In the genomic region with DNA sequence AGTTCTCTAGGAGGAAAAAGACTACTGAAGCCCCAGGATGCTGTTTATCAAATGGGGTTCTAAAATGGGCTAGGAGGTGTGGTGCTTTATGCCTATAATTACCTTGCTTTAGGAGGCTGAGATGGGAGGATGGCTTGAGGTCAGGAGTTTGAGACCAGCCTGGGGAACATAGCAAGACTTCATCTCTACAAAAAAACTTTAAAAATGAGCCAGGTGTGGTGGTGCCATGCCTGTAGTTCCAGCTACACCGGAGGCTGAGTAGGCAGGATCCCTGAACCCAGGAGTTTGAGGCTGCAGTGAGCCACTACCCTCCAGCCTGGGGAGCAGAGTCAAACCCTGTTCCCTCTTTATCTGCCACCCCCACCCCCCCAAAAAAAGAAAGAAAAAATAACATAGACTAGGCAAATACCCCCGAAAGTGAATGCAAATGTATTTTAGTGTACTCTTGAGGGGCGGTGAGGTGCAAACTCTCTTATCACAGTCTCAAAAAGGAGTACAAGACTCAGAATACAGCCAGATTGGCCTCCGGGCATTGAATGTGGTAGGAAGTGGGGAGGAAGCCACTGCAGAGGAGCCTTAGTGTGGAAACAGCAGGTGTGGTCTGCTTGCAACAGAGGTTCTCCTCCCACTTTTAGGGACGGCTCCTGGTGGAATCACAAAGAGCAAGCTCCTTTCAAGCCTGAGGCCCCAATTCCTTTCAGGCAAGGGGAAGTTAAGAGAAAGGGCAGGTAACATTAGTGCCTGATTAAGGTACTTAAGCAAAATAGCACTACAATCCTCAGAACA, we compare ENCODE assay signal across 9 cellular contexts. TPM values are rescaled to one million over a fixed set of nuclear protein-coding genes. Genes with fewer than 3 reads are reported as not detected.
A peak's percentile ranks its signal among the peaks of the same experiment; 100 is the strongest.
DNase-seq lines count a peak whose midpoint lies in the region; ATAC-seq, FAIRE-seq and TF ChIP-seq lines count a peak whose summit lies in the region.
"Had no signal": no experiment of that assay in that cellular context is flagged by ENCODE, and none has a peak within 500 bp of the region (broad histone marks: within the 10 kb centered on the region; RNA-seq: fewer than 3 reads in every experiment).

No MANE protein-coding gene starts in this region.

- H3K27me3 Mint-ChIP-seq in activated T-helper 1 cell treated with anti-CD3 and anti-CD28 coated beads, Interleukin-12 subunit alpha, Interleukin-12 subunit beta, Interleukin-2, Interleukin-4 antibody, amounts not matched to agents 30 ng/mL and 10 ng/mL and 1 ng/mL, durations not matched to agents 14 hours and 24 hours and 36 hours (ENCODE audit: insufficient read depth) = no peaks in the 10 kb centered on the region
- peaks cover 0 to 13% (median 0%) of the 10 kb centered on the region in 3 donors for H3K27me3 Mint-ChIP-seq in immature natural killer cell (ENCODE audit: low read depth in 3 of 3)

- H3K4me1 ChIP-seq in A549 = peaks cover 20% of the 10 kb centered on the region
- peaks cover 8 to 14% of the 10 kb centered on the region in 2 donors for H3K4me1 ChIP-seq in thyroid gland

- ATAC-seq in A549 (peak in 1 of 2 experiments; percentile 9; a peak in 1 of 6 replicates), GM19452 (IDR thresholded peaks at IDR 0.05; ENCODE audit: unreplicated experiment) (peak; percentile 42), HG03108 (IDR thresholded peaks at IDR 0.05; ENCODE audit: unreplicated experiment) (no peak), GM18517 (IDR thresholded peaks at IDR 0.05; ENCODE audit: unreplicated experiment) (no peak)

- FAIRE-seq in A549 (lab: Jason Lieb, UNC) = no peak
- FAIRE-seq: colon had no signal

- H3K9me3 ChIP-seq in A549 (no peaks in the 10 kb centered on the region), thyroid gland (no peaks in the 10 kb centered on the region)

- DNase-seq in A549 (ENCODE audit: low read depth in 1 of 2, low spot score in 1 of 2) (no peak), NOMO-1 (lab: John Stamatoyannopoulos, UW; ENCODE audit: unreplicated experiment in 2 of 2) (peak; percentile 58 to 63), immature natural killer cell (peak; percentile 61 to 72 (median 69)), thyroid gland (peak in 1 of 2 donors; percentile 20)
- peak; percentile 56 for DNase-seq in activated T-helper 1 cell treated with anti-CD3 and anti-CD28 coated beads, Interleukin-12 subunit alpha, Interleukin-12 subunit beta, Interleukin-2, Interleukin-4 antibody, amounts not matched to agents 30 ng/mL and 10 ng/mL and 1 ng/mL, durations not matched to agents 14 hours and 24 hours and 36 hours (ENCODE audit: low spot score)

- H3K4me3 ChIP-seq in A549 (no peak overlapping the region), thyroid gland (replicated peaks in 1 of 3) (no peak overlapping the region)

- H3K36me3 Mint-ChIP-seq in activated T-helper 1 cell treated with anti-CD3 and anti-CD28 coated beads, Interleukin-12 subunit alpha, Interleukin-12 subunit beta, Interleukin-2, Interleukin-4 antibody, amounts not matched to agents 30 ng/mL and 10 ng/mL and 1 ng/mL, durations not matched to agents 14 hours and 24 hours and 36 hours (ENCODE audit: low read depth) = peaks cover 6% of the 10 kb centered on the region
- no peaks in the 10 kb centered on the region for H3K36me3 Mint-ChIP-seq in immature natural killer cell

- H3K4me1 Mint-ChIP-seq in activated T-helper 1 cell treated with anti-CD3 and anti-CD28 coated beads, Interleukin-12 subunit alpha, Interleukin-12 subunit beta, Interleukin-2, Interleukin-4 antibody, amounts not matched to agents 30 ng/mL and 10 ng/mL and 1 ng/mL, durations not matched to agents 14 hours and 24 hours and 36 hours (ENCODE audit: low read depth) = peaks cover 52% of the 10 kb centered on the region
- H3K4me1 Mint-ChIP-seq in immature natural killer cell = peaks cover 41 to 42% of the 10 kb centered on the region in 2 donors

- no peaks in the 10 kb centered on the region for H3K9me3 Mint-ChIP-seq in activated T-helper 1 cell treated with anti-CD3 and anti-CD28 coated beads, Interleukin-12 subunit alpha, Interleukin-12 subunit beta, Interleukin-2, Interleukin-4 antibody, amounts not matched to agents 30 ng/mL and 10 ng/mL and 1 ng/mL, durations not matched to agents 14 hours and 24 hours and 36 hours
- H3K9me3 Mint-ChIP-seq in immature natural killer cell = no peaks in the 10 kb centered on the region

- intact Hi-C loops in activated T-helper 1 cell treated with anti-CD3 and anti-CD28 coated beads, Interleukin-12 subunit alpha, Interleukin-12 subunit beta, Interleukin-2, Interleukin-4 antibody, amounts not matched to agents 30 ng/mL and 10 ng/mL and 1 ng/mL, durations not matched to agents 14 hours and 24 hours and 36 hours (cut with micrococcal nuclease) = loop anchor here (1.0 kb wide), 6 partner anchors 11 to 123 kb away; a partner anchor contains a TSS
- intact Hi-C loops in thyroid gland (cut with DNase I) = no loop called here

- CTCF ChIA-PET in A549 (lab: Yijun Ruan, JAX) = interaction anchor here (0.9 to 6.4 kb wide), 8 partner anchors 13 to 152 kb away, joined by 3 to 66 read pairs (median 3); a partner anchor contains a TSS

- peak overlapping the region; percentile 97 for H3K27ac Mint-ChIP-seq in activated T-helper 1 cell treated with anti-CD3 and anti-CD28 coated beads, Interleukin-12 subunit alpha, Interleukin-12 subunit beta, Interleukin-2, Interleukin-4 antibody, amounts not matched to agents 30 ng/mL and 10 ng/mL and 1 ng/mL, durations not matched to agents 14 hours and 24 hours and 36 hours
- peak overlapping the region; percentile 92 to 98 (median 96) for H3K27ac Mint-ChIP-seq in immature natural killer cell

- H3K27ac ChIP-seq in A549 (peak overlapping the region; percentile 71 to 81; a peak in 5 of 6 replicates), thyroid gland (peak overlapping the region in 2 of 3 donors; percentile 62 to 63)

- POLR2A ChIA-PET in A549 (lab: Yijun Ruan, JAX) = interaction anchor here (1.1 to 2.5 kb wide), 3 partner anchors 23 to 26 kb away, joined by 11 to 127 read pairs (median 15); a partner anchor contains a TSS

- H3K4me3 Mint-ChIP-seq in activated T-helper 1 cell treated with anti-CD3 and anti-CD28 coated beads, Interleukin-12 subunit alpha, Interleukin-12 subunit beta, Interleukin-2, Interleukin-4 antibody, amounts not matched to agents 30 ng/mL and 10 ng/mL and 1 ng/mL, durations not matched to agents 14 hours and 24 hours and 36 hours = peak overlapping the region; percentile 92
- H3K4me3 Mint-ChIP-seq in immature natural killer cell = peak overlapping the region; percentile 88 to 95 (median 91)

- no peaks in the 10 kb centered on the region for H3K27me3 ChIP-seq in thyroid gland

- TF ChIP-seq CTCF in A549 (IDR thresholded peaks at IDR 0.05) (no peak), thyroid gland (IDR thresholded peaks at IDR 0.05) (no peak)

- 75% methylated on average over 5 of the region's 5 CpGs for WGBS in A549 (ENCODE audit: missing lambda C conversion rate)
- WGBS in thyroid gland, 2 donors = 57 to 59% methylated on average over 5 of the region's 5 CpGs

- no peak for TF ChIP-seq EP300 in A549 (IDR thresholded peaks at IDR 0.05)

- no peak for TF ChIP-seq RAD21 in A549 (conservative IDR thresholded peaks at IDR 0.05 in 1 of 2, IDR thresholded peaks at IDR 0.05 in 1 of 2)

- H3K36me3 ChIP-seq in thyroid gland = no peaks in the 10 kb centered on the region

- TF ChIP-seq POLR2A in A549 (IDR thresholded peaks at IDR 0.05; ENCODE audit: low read length) (no peak), thyroid gland (IDR thresholded peaks at IDR 0.05) (no peak)

- peak overlapping the region; percentile 77 for H3K4me2 ChIP-seq in A549

TF ChIP-seq in A549, 52 proteins besides CTCF, POLR2A, EP300 and RAD21 (continues in another document):
- TF ChIP-seq MAZ (IDR thresholded peaks at IDR 0.05; ENCODE audit: borderline replicate concordance, low read depth, low read length) (no peak), ESRRA (IDR thresholded peaks at IDR 0.05; ENCODE audit: borderline replicate concordance, low read length) (no peak), CHD4 (IDR thresholded peaks at IDR 0.05; ENCODE audit: borderline replicate concordance) (no peak), RCOR1 (IDR thresholded peaks at IDR 0.05; ENCODE audit: low read depth, low read length) (no peak), FOSL2 (IDR thresholded peaks at IDR 0.05) (no peak), FOSL2 (CRISPR knock-in tag; IDR thresholded peaks at IDR 0.05) (no peak), CBX8 (IDR thresholded peaks at IDR 0.05) (no peak), POLR2AphosphoS2 (conservative IDR thresholded peaks at IDR 0.05; ENCODE audit: low read length) (no peak), SMC3 (IDR thresholded peaks at IDR 0.05) (no peak), BHLHE40 (IDR thresholded peaks at IDR 0.05; ENCODE audit: low read depth, low read length) (no peak), HOXA7 (CRISPR knock-in tag; IDR thresholded peaks at IDR 0.05) (no peak)
- TF ChIP-seq, protein P1, sequence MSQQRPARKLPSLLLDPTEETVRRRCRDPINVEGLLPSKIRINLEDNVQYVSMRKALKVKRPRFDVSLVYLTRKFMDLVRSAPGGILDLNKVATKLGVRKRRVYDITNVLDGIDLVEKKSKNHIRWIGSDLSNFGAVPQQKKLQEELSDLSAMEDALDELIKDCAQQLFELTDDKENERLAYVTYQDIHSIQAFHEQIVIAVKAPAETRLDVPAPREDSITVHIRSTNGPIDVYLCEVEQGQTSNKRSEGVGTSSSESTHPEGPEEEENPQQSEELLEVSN (IDR thresholded peaks at IDR 0.05; ENCODE audit: borderline replicate concordance, low read depth) = no peak
- TF ChIP-seq, protein P2, sequence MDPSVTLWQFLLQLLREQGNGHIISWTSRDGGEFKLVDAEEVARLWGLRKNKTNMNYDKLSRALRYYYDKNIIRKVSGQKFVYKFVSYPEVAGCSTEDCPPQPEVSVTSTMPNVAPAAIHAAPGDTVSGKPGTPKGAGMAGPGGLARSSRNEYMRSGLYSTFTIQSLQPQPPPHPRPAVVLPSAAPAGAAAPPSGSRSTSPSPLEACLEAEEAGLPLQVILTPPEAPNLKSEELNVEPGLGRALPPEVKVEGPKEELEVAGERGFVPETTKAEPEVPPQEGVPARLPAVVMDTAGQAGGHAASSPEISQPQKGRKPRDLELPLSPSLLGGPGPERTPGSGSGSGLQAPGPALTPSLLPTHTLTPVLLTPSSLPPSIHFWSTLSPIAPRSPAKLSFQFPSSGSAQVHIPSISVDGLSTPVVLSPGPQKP (IDR thresholded peaks at IDR 0.05; ENCODE audit: low read depth, low read length) = no peak

RNA-seq across cellular contexts. Expression of a gene that starts 23.5 kb away (rescaled TPM):
- polyA plus RNA-seq in A549 (2011; rRNA removed) (52.4 and 56.4 TPM in 2 replicates), A549 (2017; fragmentation: RNase III; extraction: RNeasy Plus Mini Kit Qiagen cat#74134 plus additional on column Dnase treatment) (7.8 to 13.3 TPM (median 8.7 TPM) in 3 replicates), immature natural killer cell (100 to 1,000 TPM in 2 of 3 donors, 10 to 100 TPM in 1; 55.0 to 114 (median 114) TPM)
- polyA plus RNA-seq in A549 (2012; cell fraction: cytosol; rRNA removed) = 8.3 and 11.1 TPM in 2 replicates
- polyA plus RNA-seq in A549 (2012; cell fraction: nucleus; rRNA removed) = 15.0 and 23.3 TPM in 2 replicates
- 72.9 and 109 TPM in 2 replicates for polyA minus RNA-seq in A549 (2011; rRNA and poly(A)+ RNA removed)
- 226 and 234 TPM in 2 replicates for total RNA-seq in activated T-helper 1 cell treated with anti-CD3 and anti-CD28 coated beads, Interleukin-12 subunit alpha, Interleukin-12 subunit beta, Interleukin-2, Interleukin-4 antibody, amounts not matched to agents 30 ng/mL and 10 ng/mL and 1 ng/mL, durations not matched to agents 14 hours and 24 hours and 36 hours
- 10 to 100 TPM in 2 of 4 donors, 1 to 10 TPM in 2; 9.2 to 81.0 (median 40.1) TPM for total RNA-seq in thyroid gland

Comparison
In these comparisons a context has a peak if more than half of its experiments do, and no peak if none do; other contexts are left out.
1. DNase-seq: peak in NOMO-1 (2 of 2), activated T-helper 1 cell treated with anti-CD3 and anti-CD28 coated beads, Interleukin-12 subunit alpha, Interleukin-12 subunit beta, Interleukin-2, Interleukin-4 antibody, amounts not matched to agents 30 ng/mL and 10 ng/mL and 1 ng/mL, durations not matched to agents 14 hours and 24 hours and 36 hours (single experiment) and immature natural killer cell (3 of 3); none in A549 (0 of 2).